ENCODE assay signal across 8 cellular contexts in genomic region chr1:205061665-205062069, GRCh38. TPM values are rescaled to one million over a fixed set of nuclear protein-coding genes. Genes with fewer than 3 reads are reported as not detected.
DNase-seq lines count a peak whose midpoint lies in the region; ATAC-seq and TF ChIP-seq lines count a peak whose summit lies in the region.

No MANE protein-coding gene starts in this region.

- H3K36me3 ChIP-seq in DOHH2 (ENCODE audit: control insufficient read depth, low read length) (no peaks in the 10 kb centered on the region), trophoblast cell (ENCODE audit: control insufficient read depth in 1 of 2, insufficient read depth in 2 of 2, low read length in 2 of 2) (no peaks in the 10 kb centered on the region)

- no peaks in the 10 kb centered on the region for H3K36me3 Mint-ChIP-seq in activated naive CD4-positive, alpha-beta T cell treated with anti-CD3 and anti-CD28 coated beads, Interleukin-2, amount 10 ng/mL, durations not matched to agents 7 days and 5 days
- H3K36me3 Mint-ChIP-seq in type B pancreatic cell: no peaks in the 10 kb centered on the region

- CTCF ChIA-PET in activated naive CD4-positive, alpha-beta T cell treated with anti-CD3 and anti-CD28 coated beads, Interleukin-2, amount 10 ng/mL, durations not matched to agents 7 days and 5 days (lab: Charles Lee): interaction anchor here (0.6 to 4.6 kb wide), 54 partner anchors 9 to 427 kb away, joined by 3 to 120 read pairs (median 4); no protein-coding TSS in a partner anchor

- no peak overlapping the region for H2BK5ac ChIP-seq in trophoblast cell (ENCODE audit: low read depth, low read length, poor library complexity)

- WGBS in trophoblast cell (ENCODE audit: extremely low coverage, insufficient coverage, insufficient read length): no CpG with 5 or more reads among the region's 13 CpGs

- H2BK120ac ChIP-seq in trophoblast cell (ENCODE audit: insufficient read depth, low read length, poor library complexity): no peak overlapping the region

- H3K27me3 ChIP-seq in DOHH2 (ENCODE audit: control insufficient read depth, low read length) (no peaks in the 10 kb centered on the region), trophoblast cell (ENCODE audit: insufficient read depth, low read length) (no peaks in the 10 kb centered on the region)

- no peak overlapping the region for H2AK5ac ChIP-seq in trophoblast cell (ENCODE audit: low read length)

- H3K27ac ChIP-seq in DOHH2 (ENCODE audit: low read depth, low read length) (no peak overlapping the region), trophoblast cell (ENCODE audit: low read depth, low read length) (no peak overlapping the region)

- H3K9me2 ChIP-seq in DOHH2 (replicated peaks; ENCODE audit: control insufficient read depth, low read length): no peaks in the 10 kb centered on the region

- H2BK12ac ChIP-seq in trophoblast cell (ENCODE audit: low read length): no peak overlapping the region

- H3K4me2 ChIP-seq in DOHH2 (ENCODE audit: low read length) (no peak overlapping the region), trophoblast cell (ENCODE audit: low read length) (no peak overlapping the region)

- H4K12ac ChIP-seq in trophoblast cell (ENCODE audit: low read depth, low read length): no peak overlapping the region

- no peak overlapping the region for H3K14ac ChIP-seq in trophoblast cell (ENCODE audit: low read length)

- no peaks in the 10 kb centered on the region for H3K4me1 ChIP-seq in DOHH2 (ENCODE audit: control insufficient read depth, low read length)
- no peaks in the 10 kb centered on the region for H3K4me1 ChIP-seq in trophoblast cell (ENCODE audit: control insufficient read depth in 1 of 2, insufficient read depth in 2 of 2, low read length in 2 of 2)

- H4K8ac ChIP-seq in trophoblast cell (ENCODE audit: low read depth, low read length): no peak overlapping the region

- no peak overlapping the region for H3K27ac Mint-ChIP-seq in activated naive CD4-positive, alpha-beta T cell treated with anti-CD3 and anti-CD28 coated beads, Interleukin-2, amount 10 ng/mL, durations not matched to agents 7 days and 5 days
- no peak overlapping the region for H3K27ac Mint-ChIP-seq in type B pancreatic cell

- peak; percentile 92 for TF ChIP-seq CTCF in DOHH2 (IDR thresholded peaks at IDR 0.05; ENCODE audit: low read depth, low read length, poor library complexity, severe bottlenecking)
- TF ChIP-seq CTCF in type B pancreatic cell (conservative IDR thresholded peaks at IDR 0.05): peak; percentile 98

- no peak overlapping the region for H2AFZ ChIP-seq in trophoblast cell (ENCODE audit: insufficient read depth, low read length, poor library complexity)

- no peak overlapping the region for H3K23ac ChIP-seq in trophoblast cell (ENCODE audit: low read length)

- H3K4me3 Mint-ChIP-seq in activated naive CD4-positive, alpha-beta T cell treated with anti-CD3 and anti-CD28 coated beads, Interleukin-2, amount 10 ng/mL, durations not matched to agents 7 days and 5 days: no peak overlapping the region
- H3K4me3 Mint-ChIP-seq in type B pancreatic cell: no peak overlapping the region

- no peak overlapping the region for H3K4ac ChIP-seq in trophoblast cell (ENCODE audit: low read depth, low read length)

- H3K4me1 Mint-ChIP-seq in activated naive CD4-positive, alpha-beta T cell treated with anti-CD3 and anti-CD28 coated beads, Interleukin-2, amount 10 ng/mL, durations not matched to agents 7 days and 5 days: no peaks in the 10 kb centered on the region
- peaks cover 9% of the 10 kb centered on the region for H3K4me1 Mint-ChIP-seq in type B pancreatic cell (ENCODE audit: unreplicated experiment)

- no peaks in the 10 kb centered on the region for H4K20me1 ChIP-seq in DOHH2 (ENCODE audit: control insufficient read depth, insufficient read depth, low read depth, low read length)

- no peak overlapping the region for H3K4me3 ChIP-seq in DOHH2 (ENCODE audit: low read length)
- no peak overlapping the region for H3K4me3 ChIP-seq in trophoblast cell (ENCODE audit: low read depth, low read length)

- no peaks in the 10 kb centered on the region for H3F3A ChIP-seq in DOHH2 (ENCODE audit: control insufficient read depth, insufficient read depth)

- ATAC-seq in HG03280 (IDR thresholded peaks at IDR 0.05; ENCODE audit: unreplicated experiment): no peak

- no peak overlapping the region for H4K91ac ChIP-seq in trophoblast cell (ENCODE audit: low read depth, low read length)

- peaks cover 12% of the 10 kb centered on the region for H3K27me3 Mint-ChIP-seq in activated naive CD4-positive, alpha-beta T cell treated with anti-CD3 and anti-CD28 coated beads, Interleukin-2, amount 10 ng/mL, durations not matched to agents 7 days and 5 days
- peaks cover 21% of the 10 kb centered on the region for H3K27me3 Mint-ChIP-seq in type B pancreatic cell

- H3K79me2 ChIP-seq in DOHH2 (ENCODE audit: control insufficient read depth, low read length) (no peaks in the 10 kb centered on the region), trophoblast cell (ENCODE audit: control insufficient read depth, insufficient read depth, low read length, poor library complexity) (no peaks in the 10 kb centered on the region)

- H3K9me3 Mint-ChIP-seq in activated naive CD4-positive, alpha-beta T cell treated with anti-CD3 and anti-CD28 coated beads, Interleukin-2, amount 10 ng/mL, durations not matched to agents 7 days and 5 days: no peaks in the 10 kb centered on the region
- no peaks in the 10 kb centered on the region for H3K9me3 Mint-ChIP-seq in type B pancreatic cell

- H3K9me3 ChIP-seq in DOHH2 (ENCODE audit: control insufficient read depth, insufficient read depth, low read length) (no peaks in the 10 kb centered on the region), trophoblast cell (ENCODE audit: insufficient read depth, low read depth, low read length) (no peaks in the 10 kb centered on the region)

- no peaks in the 10 kb centered on the region for H3K79me1 ChIP-seq in trophoblast cell (ENCODE audit: low read length)

- H3K9ac ChIP-seq in trophoblast cell (ENCODE audit: low read length): no peak overlapping the region

- H3K18ac ChIP-seq in trophoblast cell (ENCODE audit: low read length): no peak overlapping the region

- DNase-seq in MV-4-11 (lab: John Stamatoyannopoulos, UW): peak; percentile 45
- DNase-seq in SK-N-DZ (ENCODE audit: low spot score): peak; percentile 79
- peak; percentile 88 for DNase-seq in activated naive CD4-positive, alpha-beta T cell treated with anti-CD3 and anti-CD28 coated beads, Interleukin-2, amount 10 ng/mL, durations not matched to agents 7 days and 5 days
- peak; percentile 20 for DNase-seq in glomerular endothelial cell (ENCODE audit: extremely low read depth, low read depth, low spot score)
- DNase-seq in trophoblast cell: peak; percentile 47 to 77
- peak; percentile 86 for DNase-seq in type B pancreatic cell (ENCODE audit: extremely low spot score, unreplicated experiment)

RNA-seq across cellular contexts. Expression of gene CNTN2, which starts 18.7 kb away (rescaled TPM):
- 3.9 and 4.1 TPM in 2 replicates for polyA plus RNA-seq in SK-N-DZ (2014; cell fraction: cytosol; rRNA removed)
- polyA plus RNA-seq in SK-N-DZ (2014; cell fraction: nucleus; rRNA removed): 5.7 and 8.7 TPM in 2 replicates
- not detected in 2 replicates for total RNA-seq in glomerular endothelial cell
- polyA plus RNA-seq in trophoblast cell (2013): not detected in 2 replicates
- total RNA-seq in type B pancreatic cell (ENCODE audit: low replicate concordance): 0.59 and 6.3 TPM in 2 replicates

RNA-seq across cellular contexts. Expression of gene TMEM81, which starts 22.6 kb away (rescaled TPM):
- 2.6 and 7.5 TPM in 2 replicates for polyA plus RNA-seq in SK-N-DZ (2014; cell fraction: cytosol; rRNA removed)
- polyA plus RNA-seq in SK-N-DZ (2014; cell fraction: nucleus; rRNA removed): 1.3 and 4.0 TPM in 2 replicates
- 0.39 and 2.3 TPM in 2 replicates for total RNA-seq in glomerular endothelial cell
- 1.3 and 1.5 TPM in 2 replicates for polyA plus RNA-seq in trophoblast cell (2013)
- 3.3 and 5.8 TPM in 2 replicates for total RNA-seq in type B pancreatic cell (ENCODE audit: low replicate concordance)

Comparison
In these comparisons a context has a peak if more than half of its experiments do, and no peak if none do; other contexts are left out.
1. DNase-seq: peak in every context shown above with its lines; median percentile 88 in activated naive CD4-positive, alpha-beta T cell treated with anti-CD3 and anti-CD28 coated beads, Interleukin-2, amount 10 ng/mL, durations not matched to agents 7 days and 5 days; 86 in type B pancreatic cell; 79 in SK-N-DZ; 62 in trophoblast cell; 45 in MV-4-11; 20 in glomerular endothelial cell.